In genomic region chr1:26110731-26111529, GRCh38 we compare ENCODE assay signal across 8 cellular contexts. TPM values are rescaled to one million over a fixed set of nuclear protein-coding genes. Genes with fewer than 3 reads are reported as not detected.
DNase-seq lines count a peak whose midpoint lies in the region; ATAC-seq and TF ChIP-seq lines count a peak whose summit lies in the region.

No MANE protein-coding gene starts in this region.

- no peaks in the 10 kb centered on the region for H3K36me3 Mint-ChIP-seq in activated naive CD8-positive, alpha-beta T cell
- H3K36me3 Mint-ChIP-seq in type B pancreatic cell, result no peaks in the 10 kb centered on the region

- H3K4me3 ChIP-seq in cardiac muscle cell (peak overlapping the region; percentile 90), parathyroid adenoma (ENCODE audit: low read depth, low read length) (peak overlapping the region; percentile 99)

- H3K27me3 ChIP-seq in cardiac muscle cell, result no peaks in the 10 kb centered on the region
- no peaks in the 10 kb centered on the region for H3K27me3 ChIP-seq in parathyroid adenoma (ENCODE audit: control insufficient read depth, insufficient read depth, low read length)

- DNase-seq in ELF-1 (ENCODE audit: low read depth, low spot score) (peak; percentile 82), Kasumi-1 (lab: John Stamatoyannopoulos, UW) (peak; percentile 15 to 28), cardiac muscle cell (ENCODE audit: low read depth in 1 of 2, low spot score in 1 of 2) (peak; percentile 75 to 88), type B pancreatic cell (ENCODE audit: extremely low spot score, unreplicated experiment) (peak; percentile 84)

- no peak for TF ChIP-seq CTCF in cardiac muscle cell (IDR thresholded peaks at IDR 0.05; ENCODE audit: low read depth, low read length)
- TF ChIP-seq CTCF in parathyroid adenoma (IDR thresholded peaks at IDR 0.05), result no peak
- no peak for TF ChIP-seq CTCF in type B pancreatic cell (conservative IDR thresholded peaks at IDR 0.05)

- peak overlapping the region; percentile 96 for H3K27ac ChIP-seq in cardiac muscle cell
- peak overlapping the region; percentile 88 for H3K27ac ChIP-seq in parathyroid adenoma

- peaks cover 3% of the 10 kb centered on the region for H3K79me2 ChIP-seq in parathyroid adenoma

- H3K4me3 Mint-ChIP-seq in activated naive CD8-positive, alpha-beta T cell, result peak overlapping the region; percentile 90
- H3K4me3 Mint-ChIP-seq in type B pancreatic cell, result peak overlapping the region; percentile 99

- H3K9me3 Mint-ChIP-seq in activated naive CD8-positive, alpha-beta T cell (ENCODE audit: low read depth), result no peaks in the 10 kb centered on the region
- no peaks in the 10 kb centered on the region for H3K9me3 Mint-ChIP-seq in type B pancreatic cell

- H3K36me3 ChIP-seq in cardiac muscle cell, result peaks cover 12% of the 10 kb centered on the region
- H3K36me3 ChIP-seq in parathyroid adenoma (ENCODE audit: control insufficient read depth, insufficient read depth, low read length), result no peaks in the 10 kb centered on the region

- peak overlapping the region; percentile 74 for H3K27ac Mint-ChIP-seq in activated naive CD8-positive, alpha-beta T cell
- peak overlapping the region; percentile 98 for H3K27ac Mint-ChIP-seq in type B pancreatic cell

- peak overlapping the region; percentile 86 for H3K4me2 ChIP-seq in parathyroid adenoma (ENCODE audit: low read length)

- peaks cover 17% of the 10 kb centered on the region for H3K4me1 ChIP-seq in cardiac muscle cell (ENCODE audit: low read depth)
- peaks cover 3% of the 10 kb centered on the region for H3K4me1 ChIP-seq in parathyroid adenoma

- H2AFZ ChIP-seq in parathyroid adenoma, result peak overlapping the region; percentile 89

- peaks cover 28% of the 10 kb centered on the region for H3K4me1 Mint-ChIP-seq in activated naive CD8-positive, alpha-beta T cell (ENCODE audit: low read depth)
- peaks cover 20% of the 10 kb centered on the region for H3K4me1 Mint-ChIP-seq in type B pancreatic cell (ENCODE audit: unreplicated experiment)

- ATAC-seq in GM21737 (IDR thresholded peaks at IDR 0.05; ENCODE audit: unreplicated experiment), result peak; percentile 39
- peak; percentile 77 for ATAC-seq in SK-N-SH treated with all-trans-retinoic acid at 6 μM for 48 hours

- H3K27me3 Mint-ChIP-seq in activated naive CD8-positive, alpha-beta T cell, result no peaks in the 10 kb centered on the region
- no peaks in the 10 kb centered on the region for H3K27me3 Mint-ChIP-seq in type B pancreatic cell

- H3K9ac ChIP-seq in parathyroid adenoma, result peak overlapping the region; percentile 53

- H3K9me3 ChIP-seq in cardiac muscle cell (ENCODE audit: low read depth) (no peaks in the 10 kb centered on the region), parathyroid adenoma (ENCODE audit: control insufficient read depth, low read length) (no peaks in the 10 kb centered on the region)

TF ChIP-seq in SK-N-SH treated with all-trans-retinoic acid at 6 μM for 48 hours, 23 proteins besides CTCF, POLR2A, EP300 and RAD21:
- 0 out of 2 replicates have a peak, but pooled peaks have one; percentile 11 for TF ChIP-seq TSHZ2 (CRISPR knock-in tag; IDR thresholded peaks at IDR 0.05)
- 0 out of 2 replicates have a peak, but pooled peaks have one; percentile 33 for TF ChIP-seq GLIS3 (CRISPR knock-in tag; IDR thresholded peaks at IDR 0.05)
- TF ChIP-seq RARB (CRISPR knock-in tag; IDR thresholded peaks at IDR 0.05), result no peak
- TF ChIP-seq ZNF565 (CRISPR knock-in tag; conservative IDR thresholded peaks at IDR 0.05; ENCODE audit: low read depth), result no peak

RNA-seq across cellular contexts. Expression of gene PDIK1L, which starts 0.7 kb away (rescaled TPM):
- total RNA-seq in cardiac muscle cell, result 3.7 and 8.5 TPM in 2 replicates
- polyA plus RNA-seq in cardiac muscle cell, result 4.2 and 7.1 TPM in 2 replicates
- 14.7 and 18.4 TPM in 2 replicates for total RNA-seq in type B pancreatic cell (ENCODE audit: low replicate concordance)

RNA-seq across cellular contexts. Expression of gene TRIM63, which starts 43.5 kb away (rescaled TPM):
- total RNA-seq in cardiac muscle cell, result 29.4 and 39.6 TPM in 2 replicates
- 25.8 and 32.8 TPM in 2 replicates for polyA plus RNA-seq in cardiac muscle cell
- total RNA-seq in type B pancreatic cell (ENCODE audit: low replicate concordance), result 1.7 and 4.1 TPM in 2 replicates

RNA-seq across cellular contexts. Expression of gene FAM110D, which starts 47.9 kb away (rescaled TPM):
- total RNA-seq in cardiac muscle cell (4.7 and 6.8 TPM in 2 replicates), type B pancreatic cell (ENCODE audit: low replicate concordance) (0.38 and 1.4 TPM in 2 replicates)
- 8.1 and 10.9 TPM in 2 replicates for polyA plus RNA-seq in cardiac muscle cell

RNA-seq across cellular contexts. Expression of gene C1orf232, which starts 57.8 kb away (rescaled TPM):
- not detected in 2 replicates for total RNA-seq in cardiac muscle cell
- polyA plus RNA-seq in cardiac muscle cell, result not detected in 2 replicates
- 1.0 TPM in 1 of 2 replicates, not detected in the other for total RNA-seq in type B pancreatic cell (ENCODE audit: low replicate concordance)

RNA-seq across cellular contexts. Expression of gene ZNF593, which starts 58.8 kb away (rescaled TPM):
- total RNA-seq in cardiac muscle cell (34.5 and 47.8 TPM in 2 replicates), type B pancreatic cell (ENCODE audit: low replicate concordance) (29.7 and 34.9 TPM in 2 replicates)
- 43.6 and 58.0 TPM in 2 replicates for polyA plus RNA-seq in cardiac muscle cell

Comparison
In these comparisons a context has a peak if more than half of its experiments do, and no peak if none do; other contexts are left out.
1. Peak in every context shown above with its lines: DNase-seq, ATAC-seq, H3K4me3 ChIP-seq and H3K27ac ChIP-seq.
2. DNase-seq: peak in every context shown above with its lines; median percentile 84 in type B pancreatic cell; 82 in ELF-1; 82 in cardiac muscle cell; 22 in Kasumi-1.